In the genomic region with DNA sequence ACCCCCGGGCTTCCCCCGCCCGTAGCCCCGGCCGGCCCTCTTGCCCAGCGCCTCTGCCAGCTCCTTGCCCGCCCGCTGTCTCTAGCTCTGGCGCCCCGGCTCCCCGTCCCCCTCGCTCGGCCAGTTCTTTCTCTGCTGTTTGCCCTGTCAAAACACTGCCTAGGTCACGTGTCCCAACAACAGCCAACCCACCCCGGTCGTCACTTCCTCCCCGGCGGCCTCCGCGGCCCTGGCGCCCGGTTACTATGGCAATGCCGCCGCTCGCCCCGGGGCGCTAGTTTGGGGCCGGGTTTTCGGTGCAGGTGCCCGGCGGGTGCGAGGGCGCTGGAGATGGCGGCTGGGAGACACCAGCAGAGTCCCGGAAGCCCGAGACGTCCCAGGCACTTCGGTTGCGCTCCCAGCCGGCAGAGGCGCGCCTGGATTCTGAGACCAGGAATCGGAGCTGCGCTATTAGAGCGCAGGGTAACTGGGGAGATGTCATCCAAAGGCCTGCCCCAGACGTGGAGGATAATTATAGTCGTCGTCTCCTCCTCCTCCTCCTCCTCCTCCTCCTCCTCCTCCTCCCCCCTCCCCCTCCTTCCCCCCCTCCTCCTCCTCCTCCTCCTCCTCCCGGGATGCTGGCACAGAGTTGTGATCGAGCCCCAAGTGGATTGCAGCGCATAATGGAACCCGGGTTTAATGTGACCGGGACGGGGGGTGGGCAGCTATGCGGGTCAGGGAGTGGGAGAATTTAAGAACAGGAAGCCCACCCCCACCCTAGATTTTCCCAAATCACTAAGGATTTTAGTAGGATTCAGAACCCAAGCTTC, we compare ENCODE assay signal across 8 cellular contexts. TPM values are rescaled to one million over a fixed set of nuclear protein-coding genes. Genes with fewer than 3 reads are reported as not detected.
DNase-seq lines count a peak whose midpoint lies in the region; TF ChIP-seq lines count a peak whose summit lies in the region.

A gene with protein sequence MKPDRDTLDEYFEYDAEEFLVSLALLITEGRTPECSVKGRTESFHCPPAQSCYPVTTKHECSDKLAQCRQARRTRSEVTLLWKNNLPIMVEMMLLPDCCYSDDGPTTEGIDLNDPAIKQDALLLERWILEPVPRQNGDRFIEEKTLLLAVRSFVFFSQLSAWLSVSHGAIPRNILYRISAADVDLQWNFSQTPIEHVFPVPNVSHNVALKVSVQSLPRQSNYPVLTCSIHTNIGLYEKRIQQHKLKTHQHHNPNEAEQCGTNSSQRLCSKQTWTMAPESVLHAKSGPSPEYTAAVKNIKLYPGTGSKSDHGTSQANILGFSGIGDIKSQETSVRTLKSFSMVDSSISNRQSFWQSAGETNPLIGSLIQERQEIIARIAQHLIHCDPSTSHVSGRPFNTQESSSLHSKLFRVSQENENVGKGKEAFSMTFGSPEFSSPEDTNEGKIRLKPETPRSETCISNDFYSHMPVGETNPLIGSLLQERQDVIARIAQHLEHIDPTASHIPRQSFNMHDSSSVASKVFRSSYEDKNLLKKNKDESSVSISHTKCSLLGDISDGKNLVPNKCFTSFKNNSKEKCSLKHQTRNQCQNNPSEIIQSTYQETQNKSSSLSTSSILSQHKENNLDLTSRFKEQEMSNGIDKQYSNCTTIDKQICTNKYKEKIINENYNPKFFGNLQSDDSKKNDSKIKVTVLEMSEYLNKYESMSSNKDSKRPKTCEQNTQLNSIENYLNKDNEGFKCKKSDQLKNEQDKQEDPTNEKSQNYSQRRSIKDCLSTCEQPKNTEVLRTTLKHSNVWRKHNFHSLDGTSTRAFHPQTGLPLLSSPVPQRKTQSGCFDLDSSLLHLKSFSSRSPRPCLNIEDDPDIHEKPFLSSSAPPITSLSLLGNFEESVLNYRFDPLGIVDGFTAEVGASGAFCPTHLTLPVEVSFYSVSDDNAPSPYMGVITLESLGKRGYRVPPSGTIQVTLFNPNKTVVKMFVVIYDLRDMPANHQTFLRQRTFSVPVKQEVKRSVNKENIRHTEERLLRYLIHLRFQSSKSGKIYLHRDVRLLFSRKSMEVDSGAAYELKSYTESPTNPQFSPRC (minus strand): TSS at position 157 of the 809 bp plus-strand sequence. CDS start 1,367 bp downstream, outside the sequence.

- peaks cover 11% of the 10 kb centered on the region for H3F3A ChIP-seq in SK-N-SH (replicated peaks; ENCODE audit: insufficient read depth)

- DNase-seq in GM04503 (ENCODE audit: low read depth) (peak; percentile 51), HEK293T (ENCODE audit: extremely low spot score) (peak; percentile 77), NAMALWA (ENCODE audit: low spot score) (peak; percentile 96), SK-N-SH (peak; percentile 95), germinal center (ENCODE audit: low spot score) (peak; percentile 90), nucleus accumbens (lab: John Stamatoyannopoulos, UW) (peak; percentile 61 to 97 (median 94)), superior temporal gyrus (ENCODE audit: extremely low spot score) (peak; percentile 95)
- peak; percentile 88 for DNase-seq in activated naive CD4-positive, alpha-beta T cell treated with anti-CD3 and anti-CD28 coated beads, Interleukin-2, amount 50 U/mL, for 16 hours

- CTCF ChIA-PET in HEK293T (lab: Yijun Ruan, JAX): no interaction called here
- CTCF ChIA-PET in SK-N-SH (lab: Yijun Ruan, JAX): interaction anchor here (0.5 to 1.6 kb wide), 6 partner anchors 9 to 475 kb away, joined by 3 to 11 read pairs (median 3); no protein-coding TSS in a partner anchor

- no peaks in the 10 kb centered on the region for H3K27me3 ChIP-seq in SK-N-SH (ENCODE audit: insufficient read depth)

- TF ChIP-seq CTCF in SK-N-SH (IDR thresholded peaks at IDR 0.05): no peak

- H2AFZ ChIP-seq in SK-N-SH (ENCODE audit: low read depth): peak within 1 kb of the TSS; percentile 91

- POLR2A ChIA-PET in HEK293T (lab: Yijun Ruan, JAX): interaction anchor here (0.9 kb wide), 1 partner anchor 383 kb away, joined by 3 read pairs; no protein-coding TSS in a partner anchor
- POLR2A ChIA-PET in SK-N-SH (lab: Yijun Ruan, JAX): interaction anchor here (1.4 kb wide), 1 partner anchor 28 kb away, joined by 5 read pairs; no protein-coding TSS in a partner anchor

- H3K27ac ChIP-seq in SK-N-SH (ENCODE audit: low read depth in 2 of 2, low read length in 1 of 2): peak within 1 kb of the TSS; percentile 85 to 87

- 4% methylated on average over 12 of the region's 55 CpGs for WGBS in SK-N-SH (ENCODE audit: low lambda C conversion rate)

- no peaks in the 10 kb centered on the region for H3K9me3 ChIP-seq in SK-N-SH

- TF ChIP-seq RAD21 in SK-N-SH (IDR thresholded peaks at IDR 0.05; ENCODE audit: low read length): no peak

- peaks cover 3 to 9% of the 10 kb centered on the region in 2 experiments; a peak in 2 of 4 replicates for H3K4me1 ChIP-seq in SK-N-SH (ENCODE audit: control insufficient read depth in 1 of 2, insufficient read depth in 2 of 2, low read depth in 1 of 2, low read length in 1 of 2)

- peak within 1 kb of the TSS; percentile 70 to 76 for H3K4me3 ChIP-seq in SK-N-SH (ENCODE audit: low read depth in 2 of 2, low read length in 1 of 2)

- no peaks in the 10 kb centered on the region for H4K20me1 ChIP-seq in SK-N-SH (ENCODE audit: insufficient read depth)

- H3K79me2 ChIP-seq in SK-N-SH (ENCODE audit: insufficient read depth): peaks cover 15% of the 10 kb centered on the region; the same call in 1 of the 2 replicates

- no peaks in the 10 kb centered on the region for H3K9me2 ChIP-seq in SK-N-SH

- H3K36me3 ChIP-seq in SK-N-SH (replicated peaks in 1 of 2; ENCODE audit: control insufficient read depth in 1 of 2, insufficient read depth in 2 of 2, low read length in 1 of 2): peaks cover 10 to 18% of the 10 kb centered on the region in 2 experiments

- peak within 1 kb of the TSS; percentile 67 for H3K9ac ChIP-seq in SK-N-SH

- peak within 1 kb of the TSS; percentile 81 for H3K4me2 ChIP-seq in SK-N-SH

- TF ChIP-seq EP300 in SK-N-SH (IDR thresholded peaks at IDR 0.05; ENCODE audit: borderline replicate concordance in 1 of 2, low read depth in 1 of 2, low read length in 1 of 2): peak in 1 of 2 experiments; percentile 60; a peak in 1 of 4 replicates

TF ChIP-seq in HEK293T, 16 proteins besides CTCF, POLR2A, EP300 and RAD21:
- TF ChIP-seq LEF1 (IDR thresholded peaks at IDR 0.05; ENCODE audit: borderline replicate concordance): no peak
- no peak for TF ChIP-seq FOXK2 (IDR thresholded peaks at IDR 0.05)
- no peak; the same call in 1 of the 2 replicates for TF ChIP-seq L3MBTL2 (conservative IDR thresholded peaks at IDR 0.05)

TF ChIP-seq in SK-N-SH, 30 proteins besides CTCF, POLR2A, EP300 and RAD21 (continues in another document):
- TF ChIP-seq, protein P1, sequence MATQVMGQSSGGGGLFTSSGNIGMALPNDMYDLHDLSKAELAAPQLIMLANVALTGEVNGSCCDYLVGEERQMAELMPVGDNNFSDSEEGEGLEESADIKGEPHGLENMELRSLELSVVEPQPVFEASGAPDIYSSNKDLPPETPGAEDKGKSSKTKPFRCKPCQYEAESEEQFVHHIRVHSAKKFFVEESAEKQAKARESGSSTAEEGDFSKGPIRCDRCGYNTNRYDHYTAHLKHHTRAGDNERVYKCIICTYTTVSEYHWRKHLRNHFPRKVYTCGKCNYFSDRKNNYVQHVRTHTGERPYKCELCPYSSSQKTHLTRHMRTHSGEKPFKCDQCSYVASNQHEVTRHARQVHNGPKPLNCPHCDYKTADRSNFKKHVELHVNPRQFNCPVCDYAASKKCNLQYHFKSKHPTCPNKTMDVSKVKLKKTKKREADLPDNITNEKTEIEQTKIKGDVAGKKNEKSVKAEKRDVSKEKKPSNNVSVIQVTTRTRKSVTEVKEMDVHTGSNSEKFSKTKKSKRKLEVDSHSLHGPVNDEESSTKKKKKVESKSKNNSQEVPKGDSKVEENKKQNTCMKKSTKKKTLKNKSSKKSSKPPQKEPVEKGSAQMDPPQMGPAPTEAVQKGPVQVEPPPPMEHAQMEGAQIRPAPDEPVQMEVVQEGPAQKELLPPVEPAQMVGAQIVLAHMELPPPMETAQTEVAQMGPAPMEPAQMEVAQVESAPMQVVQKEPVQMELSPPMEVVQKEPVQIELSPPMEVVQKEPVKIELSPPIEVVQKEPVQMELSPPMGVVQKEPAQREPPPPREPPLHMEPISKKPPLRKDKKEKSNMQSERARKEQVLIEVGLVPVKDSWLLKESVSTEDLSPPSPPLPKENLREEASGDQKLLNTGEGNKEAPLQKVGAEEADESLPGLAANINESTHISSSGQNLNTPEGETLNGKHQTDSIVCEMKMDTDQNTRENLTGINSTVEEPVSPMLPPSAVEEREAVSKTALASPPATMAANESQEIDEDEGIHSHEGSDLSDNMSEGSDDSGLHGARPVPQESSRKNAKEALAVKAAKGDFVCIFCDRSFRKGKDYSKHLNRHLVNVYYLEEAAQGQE (IDR thresholded peaks at IDR 0.05; ENCODE audit: low read depth, low read length): no peak
- TF ChIP-seq CHD2 (IDR thresholded peaks at IDR 0.05; ENCODE audit: low read length, partially characterized antibody) (no peak), SIN3A (IDR thresholded peaks at IDR 0.05; ENCODE audit: borderline replicate concordance, low read depth, low read length) (peak; percentile 74; the same call in 1 of the 2 replicates), GABPA (IDR thresholded peaks at IDR 0.05; ENCODE audit: low read depth) (peak; percentile 72), FOXM1 (IDR thresholded peaks at IDR 0.05; ENCODE audit: low read depth) (no peak), FOSL2 (IDR thresholded peaks at IDR 0.05; ENCODE audit: borderline replicate concordance, low read depth) (no peak)
- TF ChIP-seq, protein P2, sequence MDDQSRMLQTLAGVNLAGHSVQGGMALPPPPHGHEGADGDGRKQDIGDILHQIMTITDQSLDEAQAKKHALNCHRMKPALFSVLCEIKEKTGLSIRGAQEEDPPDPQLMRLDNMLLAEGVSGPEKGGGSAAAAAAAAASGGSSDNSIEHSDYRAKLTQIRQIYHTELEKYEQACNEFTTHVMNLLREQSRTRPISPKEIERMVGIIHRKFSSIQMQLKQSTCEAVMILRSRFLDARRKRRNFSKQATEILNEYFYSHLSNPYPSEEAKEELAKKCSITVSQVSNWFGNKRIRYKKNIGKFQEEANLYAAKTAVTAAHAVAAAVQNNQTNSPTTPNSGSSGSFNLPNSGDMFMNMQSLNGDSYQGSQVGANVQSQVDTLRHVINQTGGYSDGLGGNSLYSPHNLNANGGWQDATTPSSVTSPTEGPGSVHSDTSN (IDR thresholded peaks at IDR 0.05): no peak
- TF ChIP-seq, protein P3, sequence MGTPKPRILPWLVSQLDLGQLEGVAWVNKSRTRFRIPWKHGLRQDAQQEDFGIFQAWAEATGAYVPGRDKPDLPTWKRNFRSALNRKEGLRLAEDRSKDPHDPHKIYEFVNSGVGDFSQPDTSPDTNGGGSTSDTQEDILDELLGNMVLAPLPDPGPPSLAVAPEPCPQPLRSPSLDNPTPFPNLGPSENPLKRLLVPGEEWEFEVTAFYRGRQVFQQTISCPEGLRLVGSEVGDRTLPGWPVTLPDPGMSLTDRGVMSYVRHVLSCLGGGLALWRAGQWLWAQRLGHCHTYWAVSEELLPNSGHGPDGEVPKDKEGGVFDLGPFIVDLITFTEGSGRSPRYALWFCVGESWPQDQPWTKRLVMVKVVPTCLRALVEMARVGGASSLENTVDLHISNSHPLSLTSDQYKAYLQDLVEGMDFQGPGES (IDR thresholded peaks at IDR 0.05; ENCODE audit: low read depth, low read length): no peak

RNA-seq across cellular contexts. Expression of the gene that starts here (rescaled TPM):
- 7.4 and 10.9 TPM in 2 replicates for polyA plus RNA-seq in SK-N-SH (2012; rRNA removed)
- polyA plus RNA-seq in SK-N-SH (2012; cell fraction: cytosol; rRNA removed): 8.2 and 9.2 TPM in 2 replicates
- polyA plus RNA-seq in SK-N-SH (2012; cell fraction: nucleus; rRNA removed): 23.1 and 33.3 TPM in 2 replicates

Comparison
In these comparisons a context has a peak if more than half of its experiments do, and no peak if none do; other contexts are left out.
1. Peak in every context shown above with its lines: DNase-seq, H3K4me3 ChIP-seq and H3K27ac ChIP-seq.